Comparison of ENCODE assay signal across 23 cellular contexts in the genomic region with DNA sequence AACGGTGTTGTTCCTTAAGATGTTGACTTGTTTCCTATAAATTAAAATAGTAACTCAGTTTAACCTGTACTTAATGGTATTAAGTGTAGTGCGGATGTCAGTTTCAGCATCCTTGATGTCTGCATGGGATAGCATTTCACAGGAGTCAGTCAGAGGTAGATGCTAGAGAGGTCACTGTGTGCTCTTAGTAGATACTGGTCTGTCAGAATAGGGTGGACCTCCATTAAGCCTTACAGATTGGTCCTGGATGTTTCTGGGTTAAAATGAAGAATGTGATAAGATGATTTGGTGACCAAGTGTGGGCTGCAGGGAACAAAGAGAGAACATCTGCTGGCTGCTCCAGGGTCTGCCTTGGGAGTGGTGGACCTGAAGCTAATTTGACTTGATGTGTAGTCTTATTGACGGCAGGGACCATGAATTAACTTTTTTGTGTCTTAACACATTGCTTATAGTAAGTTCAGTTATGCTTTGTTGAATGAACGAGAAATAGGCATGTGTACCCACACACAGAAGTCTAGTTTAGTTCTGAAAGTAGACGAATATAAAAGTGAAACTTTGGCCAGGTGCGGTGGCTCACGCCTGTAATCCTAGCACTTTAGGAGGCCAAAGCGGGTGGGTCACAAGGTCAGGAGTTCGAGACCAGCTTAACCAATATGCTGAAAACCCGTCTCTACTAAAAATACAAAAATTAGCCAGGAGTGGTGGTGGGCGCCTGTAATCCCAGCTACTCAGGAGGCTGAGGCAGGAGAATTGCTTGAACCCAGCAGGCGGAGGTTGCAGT. TPM values are rescaled to one million over a fixed set of nuclear protein-coding genes. Genes with fewer than 3 reads are reported as not detected.
DNase-seq lines count a peak whose midpoint lies in the region; ATAC-seq, FAIRE-seq and TF ChIP-seq lines count a peak whose summit lies in the region.
"Had no signal": no experiment of that assay in that cellular context is flagged by ENCODE, and none has a peak within 500 bp of the region (broad histone marks: within the 10 kb centered on the region; RNA-seq: fewer than 3 reads in every experiment).

No MANE protein-coding gene starts in this region.

- TF ChIP-seq EP300 in SK-N-SH (IDR thresholded peaks at IDR 0.05; ENCODE audit: borderline replicate concordance in 1 of 2, low read depth in 1 of 2, low read length in 1 of 2): no peak

- peaks cover 3% of the 10 kb centered on the region for H3K9me3 Mint-ChIP-seq in glutamatergic neuron (ENCODE audit: unreplicated experiment)
- H3K9me3 Mint-ChIP-seq: activated T-helper 2 cell treated with anti-CD3 and anti-CD28 coated beads, Interferon-gamma antibody, Interleukin-2, Interleukin-4, amounts not matched to agents 10 μg/mL and 5 μg/mL and 100 μg/mL, durations not matched to agents 14 hours and 24 hours and 36 hours; brain; GM23338 had no signal

- no peaks in the 10 kb centered on the region for H3K27me3 ChIP-seq in SK-N-SH (ENCODE audit: insufficient read depth)
- H3K27me3 ChIP-seq: adrenal gland, sigmoid colon, stomach, tibial artery had no signal

- CTCF ChIA-PET in SK-N-SH (lab: Yijun Ruan, JAX): interaction anchor here (1.2 to 1.7 kb wide), 2 partner anchors 9 to 179 kb away, joined by 3 to 6 read pairs; no protein-coding TSS in a partner anchor

- TF ChIP-seq CTCF in glutamatergic neuron (IDR thresholded peaks at IDR 0.05; ENCODE audit: partially characterized antibody, unreplicated experiment) (no peak), SK-N-SH (IDR thresholded peaks at IDR 0.05) (no peak)

- H3K9ac ChIP-seq in SK-N-SH: no peak overlapping the region

- peaks cover 42 to 83% of the 10 kb centered on the region in 2 experiments for H3K36me3 ChIP-seq in SK-N-SH (replicated peaks in 1 of 2; ENCODE audit: control insufficient read depth in 1 of 2, insufficient read depth in 2 of 2, low read length in 1 of 2)

- H3K79me2 ChIP-seq in SK-N-SH (ENCODE audit: insufficient read depth): no peaks in the 10 kb centered on the region

- no peaks in the 10 kb centered on the region for H3F3A ChIP-seq in SK-N-SH (replicated peaks; ENCODE audit: insufficient read depth)

- DNase-seq in GM12891 (ENCODE audit: insufficient read length, low spot score) (no peak), GM19239 (ENCODE audit: insufficient read length, low spot score) (no peak), MV-4-11 (lab: John Stamatoyannopoulos, UW) (peak; percentile 71), glutamatergic neuron (no peak), SK-N-SH (no peak), cardiac septum (ENCODE audit: low spot score) (no peak)
- DNase-seq in stimulated activated CD4-positive, alpha-beta T cell treated with anti-CD3 and anti-CD28 coated beads, Interleukin-12 subunit alpha, Interleukin-12 subunit beta, amount 100 ng/mL, for 4 hours: no peak
- DNase-seq: activated CD4-positive, alpha-beta T cell treated with anti-CD3 and anti-CD28 coated beads, Interleukin-2, amount 50 U/mL, for 1 hour; adrenal gland; effector memory CD4-positive, alpha-beta T cell; foreskin fibroblast; KBM-7; NCI-H1694 treated with DMSO at 0.1 percent for 48 hours; NCI-H524 treated with DMSO at 0.1 percent for 48 hours; sigmoid colon; stimulated activated CD4-positive, alpha-beta T cell treated with anti-CD3 and anti-CD28 coated beads, Interleukin-15, amount 100 ng/mL, for 24 hours; stomach; tibial artery; WERI-Rb-1 had no signal

- no peak overlapping the region for H3K27ac ChIP-seq in SK-N-SH (ENCODE audit: low read depth in 2 of 2, low read length in 1 of 2)
- H3K27ac ChIP-seq: adrenal gland, sigmoid colon, stomach, tibial artery, WERI-Rb-1 had no signal

- H3K27ac Mint-ChIP-seq in glutamatergic neuron (ENCODE audit: unreplicated experiment): peak overlapping the region; percentile 34
- H3K27ac Mint-ChIP-seq: activated T-helper 2 cell treated with anti-CD3 and anti-CD28 coated beads, Interferon-gamma antibody, Interleukin-2, Interleukin-4, amounts not matched to agents 10 μg/mL and 5 μg/mL and 100 μg/mL, durations not matched to agents 14 hours and 24 hours and 36 hours; brain; GM23338 had no signal

- no peaks in the 10 kb centered on the region for H3K9me3 ChIP-seq in SK-N-SH
- H3K9me3 ChIP-seq: adrenal gland, sigmoid colon, stomach, tibial artery had no signal

- peaks cover 5% of the 10 kb centered on the region for H3K36me3 Mint-ChIP-seq in glutamatergic neuron (ENCODE audit: unreplicated experiment)

- H2AFZ ChIP-seq in SK-N-SH (ENCODE audit: low read depth): no peak overlapping the region
- H2AFZ ChIP-seq: GM23338 had no signal

- H3K4me1 ChIP-seq in SK-N-SH (ENCODE audit: control insufficient read depth in 1 of 2, insufficient read depth in 2 of 2, low read depth in 1 of 2, low read length in 1 of 2): no peaks in the 10 kb centered on the region
- H3K4me1 ChIP-seq: sigmoid colon had no signal

- no peak overlapping the region for H3K4me3 Mint-ChIP-seq in glutamatergic neuron (ENCODE audit: unreplicated experiment)
- H3K4me3 Mint-ChIP-seq: brain, GM23338 had no signal

- FAIRE-seq in GM12891 (lab: Jason Lieb, UNC) (peak; percentile 97), GM19239 (lab: Jason Lieb, UNC) (peak; percentile 97)

- no peak for ATAC-seq in HG03108 (IDR thresholded peaks at IDR 0.05; ENCODE audit: unreplicated experiment)
- ATAC-seq: GM23338 had no signal

- H4K20me1 ChIP-seq in SK-N-SH (ENCODE audit: insufficient read depth): no peaks in the 10 kb centered on the region

- no peak overlapping the region for H3K4me2 ChIP-seq in SK-N-SH
- H3K4me2 ChIP-seq: GM23338 had no signal

- peaks cover 4% of the 10 kb centered on the region for H3K27me3 Mint-ChIP-seq in glutamatergic neuron (ENCODE audit: unreplicated experiment)
- H3K27me3 Mint-ChIP-seq: brain had no signal

- POLR2A ChIA-PET in SK-N-SH (lab: Yijun Ruan, JAX): no interaction called here

- H3K4me1 Mint-ChIP-seq in glutamatergic neuron (ENCODE audit: low read depth, unreplicated experiment): peaks cover 4% of the 10 kb centered on the region
- H3K4me1 Mint-ChIP-seq: brain had no signal

- TF ChIP-seq RAD21 in SK-N-SH (IDR thresholded peaks at IDR 0.05; ENCODE audit: low read length): no peak

- intact Hi-C loops in cardiac septum (cut with DNase I): no loop called here

- no peaks in the 10 kb centered on the region for H3K9me2 ChIP-seq in SK-N-SH

- 95% methylated on average over 12 of the region's 12 CpGs for WGBS in SK-N-SH (ENCODE audit: low lambda C conversion rate)

- H3K4me3 ChIP-seq in SK-N-SH (ENCODE audit: low read depth in 2 of 2, low read length in 1 of 2): no peak overlapping the region
- H3K4me3 ChIP-seq: adrenal gland, GM23338, sigmoid colon, stomach, tibial artery had no signal

- no peak for TF ChIP-seq POLR2A in GM12891 (IDR thresholded peaks at IDR 0.05; ENCODE audit: low read depth, low read length)

TF ChIP-seq in GM12891, 5 proteins besides CTCF, POLR2A, EP300 and RAD21:
- TF ChIP-seq SPI1 (IDR thresholded peaks at IDR 0.05; ENCODE audit: low read depth, low read length) (peak; percentile 82), PAX5 (IDR thresholded peaks at IDR 0.05; ENCODE audit: insufficient read depth, low read length, severe bottlenecking) (no peak)

TF ChIP-seq in SK-N-SH, 30 proteins besides CTCF, POLR2A, EP300 and RAD21:
- no peak for TF ChIP-seq MEF2A (IDR thresholded peaks at IDR 0.05; ENCODE audit: borderline replicate concordance, low read depth)
- no peak for TF ChIP-seq NFIC (IDR thresholded peaks at IDR 0.05; ENCODE audit: borderline replicate concordance)
- TF ChIP-seq, protein P1, sequence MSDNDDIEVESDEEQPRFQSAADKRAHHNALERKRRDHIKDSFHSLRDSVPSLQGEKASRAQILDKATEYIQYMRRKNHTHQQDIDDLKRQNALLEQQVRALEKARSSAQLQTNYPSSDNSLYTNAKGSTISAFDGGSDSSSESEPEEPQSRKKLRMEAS (IDR thresholded peaks at IDR 0.05; ENCODE audit: low read depth): no peak
- no peak for TF ChIP-seq GABPA (IDR thresholded peaks at IDR 0.05; ENCODE audit: low read depth)
- no peak for TF ChIP-seq JUND (IDR thresholded peaks at IDR 0.05)

RNA-seq across cellular contexts. Expression of gene RAB24, which starts 12.5 kb away (rescaled TPM):
- 28.4 TPM for polyA plus RNA-seq in GM12891 (2012; ENCODE audit: low read depth, missing spikeins)
- 13.5 TPM for total RNA-seq in glutamatergic neuron (ENCODE audit: unreplicated experiment)
- 101 and 117 TPM in 2 replicates for polyA plus RNA-seq in SK-N-SH (2012; rRNA removed)
- 51.5 and 65.6 TPM in 2 replicates for polyA plus RNA-seq in SK-N-SH (2012; cell fraction: cytosol; rRNA removed)
- polyA plus RNA-seq in SK-N-SH (2012; cell fraction: nucleus; rRNA removed): 383 and 489 TPM in 2 replicates
- total RNA-seq in cardiac septum: 19.0 TPM

RNA-seq across cellular contexts. Expression of gene PRELID1, which starts 12.6 kb away (rescaled TPM):
- 175 TPM for polyA plus RNA-seq in GM12891 (2012; ENCODE audit: low read depth, missing spikeins)
- total RNA-seq in glutamatergic neuron (ENCODE audit: unreplicated experiment): 88.2 TPM
- 344 TPM in 2 replicates for polyA plus RNA-seq in SK-N-SH (2012; rRNA removed)
- 275 and 308 TPM in 2 replicates for polyA plus RNA-seq in SK-N-SH (2012; cell fraction: cytosol; rRNA removed)
- 121 and 150 TPM in 2 replicates for polyA plus RNA-seq in SK-N-SH (2012; cell fraction: nucleus; rRNA removed)
- total RNA-seq in cardiac septum: 49.8 TPM

RNA-seq across cellular contexts. Expression of gene MXD3, which starts 20.7 kb away (rescaled TPM):
- polyA plus RNA-seq in GM12891 (2012; ENCODE audit: low read depth, missing spikeins): 11.9 TPM
- 17.3 TPM for total RNA-seq in glutamatergic neuron (ENCODE audit: unreplicated experiment)
- 22.6 and 23.1 TPM in 2 replicates for polyA plus RNA-seq in SK-N-SH (2012; rRNA removed)
- polyA plus RNA-seq in SK-N-SH (2012; cell fraction: cytosol; rRNA removed): 5.8 and 10.4 TPM in 2 replicates
- polyA plus RNA-seq in SK-N-SH (2012; cell fraction: nucleus; rRNA removed): 81.3 and 94.3 TPM in 2 replicates
- 1.9 TPM for total RNA-seq in cardiac septum
